17 cellular contexts compared by ENCODE assay signal in genomic region chr3:111732248-111732879, GRCh38. TPM values are rescaled to one million over a fixed set of nuclear protein-coding genes. Genes with fewer than 3 reads are reported as not detected.
A peak's percentile ranks its signal among the peaks of the same experiment; 100 is the strongest.
DNase-seq lines count a peak whose midpoint lies in the region; ATAC-seq and TF ChIP-seq lines count a peak whose summit lies in the region.
"Had no signal": no experiment of that assay in that cellular context is flagged by ENCODE, and none has a peak within 500 bp of the region (broad histone marks: within the 10 kb centered on the region; RNA-seq: fewer than 3 reads in every experiment).

No MANE protein-coding gene starts in this region.

- H3K4me1 ChIP-seq in endocrine pancreas (ENCODE audit: control insufficient read depth, insufficient read depth, low read length) (peaks cover 14% of the 10 kb centered on the region), right lobe of liver (peaks cover 0 to 34% (median 12%) of the 10 kb centered on the region in 4 donors), upper lobe of right lung (peaks cover 4% of the 10 kb centered on the region), OCI-LY7 (ENCODE audit: insufficient read depth, low read length, poor library complexity, severe bottlenecking) (no peaks in the 10 kb centered on the region)

- H3K9ac ChIP-seq in endocrine pancreas (ENCODE audit: control insufficient read depth, insufficient read depth, low read length), result peak overlapping the region; percentile 88
- H3K9ac ChIP-seq: GM23248 had no signal

- no peaks in the 10 kb centered on the region for H3K9me3 ChIP-seq in endocrine pancreas (ENCODE audit: control insufficient read depth, low read length)
- H3K9me3 ChIP-seq in right lobe of liver, result no peaks in the 10 kb centered on the region
- no peaks in the 10 kb centered on the region for H3K9me3 ChIP-seq in upper lobe of right lung
- no peaks in the 10 kb centered on the region for H3K9me3 ChIP-seq in OCI-LY7 (ENCODE audit: low read length)
- H3K9me3 ChIP-seq: SJCRH30 had no signal

- no peaks in the 10 kb centered on the region for H4K20me1 ChIP-seq in OCI-LY7 (ENCODE audit: insufficient read depth, low read length)

- WGBS in right lobe of liver (ENCODE audit: insufficient coverage, low coverage, low lambda C conversion rate, missing lambda C conversion rate), result 31% methylated on average over 4 of the region's 5 CpGs

- CTCF ChIA-PET in OCI-LY7 (lab: Charles Lee; ENCODE audit: unreplicated experiment), result no interaction called here

- H3K27me3 ChIP-seq in endocrine pancreas (ENCODE audit: control insufficient read depth, insufficient read depth, low read length), result no peaks in the 10 kb centered on the region
- no peaks in the 10 kb centered on the region for H3K27me3 ChIP-seq in right lobe of liver
- no peaks in the 10 kb centered on the region for H3K27me3 ChIP-seq in upper lobe of right lung
- H3K27me3 ChIP-seq: SJCRH30 had no signal

- POLR2A ChIA-PET in OCI-LY7 (lab: Charles Lee), result no interaction called here

- ATAC-seq in right lobe of liver (peak; percentile 87 to 97 (median 92)), upper lobe of right lung (peak; percentile 89), GM21576 (IDR thresholded peaks at IDR 0.05; ENCODE audit: unreplicated experiment) (no peak)
- ATAC-seq: stimulated activated effector memory CD8-positive, alpha-beta T cell treated with anti-CD3 and anti-CD28 coated beads, Interleukin-12 subunit alpha, Interleukin-12 subunit beta, amount 100 ng/mL, for 72 hours had no signal

- BruUV-seq in OCI-LY7 (replicated peaks; lab: Mats Ljungman, UMichigan), result no TSS peak

- H2AFZ ChIP-seq in OCI-LY7 (ENCODE audit: low read length), result no peak overlapping the region
- H2AFZ ChIP-seq: GM23248 had no signal

- TF ChIP-seq CTCF in right lobe of liver (IDR thresholded peaks at IDR 0.05) (no peak), upper lobe of right lung (IDR thresholded peaks at IDR 0.05) (no peak), OCI-LY7 (conservative IDR thresholded peaks at IDR 0.05; ENCODE audit: low read length) (no peak)

- TF ChIP-seq POLR2A in right lobe of liver (IDR thresholded peaks at IDR 0.05), result peak; percentile 89

- H3K9me2 ChIP-seq in OCI-LY7 (ENCODE audit: insufficient read depth, low read length), result no peaks in the 10 kb centered on the region

- no peak overlapping the region for H3K4me2 ChIP-seq in OCI-LY7 (ENCODE audit: low read length)

- intact Hi-C loops in right lobe of liver (cut with DNase I) (no loop called here), upper lobe of right lung (cut with DNase I) (no loop called here), OCI-LY7 (cut with micrococcal nuclease; ENCODE audit: unreplicated experiment) (no loop called here)

- H3K4me3 ChIP-seq in endocrine pancreas (ENCODE audit: control insufficient read depth, insufficient read depth, low read length) (peak overlapping the region; percentile 97), right lobe of liver (peak overlapping the region; percentile 47 to 65 (median 58)), upper lobe of right lung (peak overlapping the region; percentile 35), OCI-LY7 (ENCODE audit: low read depth, low read length, poor library complexity, severe bottlenecking) (no peak overlapping the region)
- H3K4me3 ChIP-seq: GM23248, SJCRH30 had no signal

- peak; percentile 4 for DNase-seq in NCI-H526 treated with DMSO at 0.1 percent for 48 hours (lab: John Stamatoyannopoulos, UW)
- peak; percentile 72 to 86 (median 86) for DNase-seq in right lobe of liver
- no peak for DNase-seq in upper lobe of right lung
- DNase-seq in OCI-LY7 (ENCODE audit: low spot score), result no peak
- no peak for DNase-seq in SW480 (ENCODE audit: low spot score)
- DNase-seq: activated gamma-delta T cell; CD4-positive, CD25-positive, alpha-beta regulatory T cell; foreskin fibroblast; GDM1; GM23248; immature natural killer cell; naive B cell; SJCRH30; stimulated activated CD4-positive, alpha-beta T cell treated with anti-CD3 and anti-CD28 coated beads, Interleukin-4, amount 100 ng/mL, for 4 hours had no signal

- no peaks in the 10 kb centered on the region for H3K79me2 ChIP-seq in OCI-LY7 (ENCODE audit: insufficient read depth, low read depth, low read length)

- H3K27ac ChIP-seq in right lobe of liver (peak overlapping the region; percentile 77 to 95 (median 85)), upper lobe of right lung (no peak overlapping the region), OCI-LY7 (ENCODE audit: low read depth, low read length, poor library complexity, severe bottlenecking) (no peak overlapping the region)
- H3K27ac ChIP-seq: GM23248, SJCRH30 had no signal

- H3K36me3 ChIP-seq in endocrine pancreas (ENCODE audit: control insufficient read depth, insufficient read depth, low read length), result no peaks in the 10 kb centered on the region
- no peaks in the 10 kb centered on the region for H3K36me3 ChIP-seq in right lobe of liver
- H3K36me3 ChIP-seq in upper lobe of right lung, result no peaks in the 10 kb centered on the region
- H3K36me3 ChIP-seq in OCI-LY7 (ENCODE audit: insufficient read depth, low read length), result no peaks in the 10 kb centered on the region
- H3K36me3 ChIP-seq: SJCRH30 had no signal

RNA-seq across cellular contexts. Expression of gene PLCXD2, which starts 57.9 kb away (rescaled TPM):
- total RNA-seq in right lobe of liver (10 to 100 TPM in 4 of 6 experiments, 1 to 10 TPM in 2; 7.1 to 27.3 (median 17.2) TPM), upper lobe of right lung (12.4 TPM), OCI-LY7 (2022) (3.8 and 4.3 TPM in 2 replicates)
- 3.3 and 4.5 TPM in 2 replicates for total RNA-seq in OCI-LY7 (2014; rRNA removed; shearing (Covaris generic))

Comparison
In these comparisons a context has a peak if more than half of its experiments do, and no peak if none do; other contexts are left out.
1. DNase-seq: peak in NCI-H526 treated with DMSO at 0.1 percent for 48 hours (single experiment) and right lobe of liver (3 of 3); none in upper lobe of right lung (single experiment), OCI-LY7 (single experiment) and SW480 (single experiment).
2. H3K27ac ChIP-seq: peak in right lobe of liver (3 of 3); none in upper lobe of right lung (single experiment) and OCI-LY7 (single experiment).